ENCODE assay signal across 17 cellular contexts in genomic region chr5:139551490-139551889, GRCh38.
"Had no signal": no experiment of that assay in that cellular context is flagged by ENCODE, and none has a peak within 500 bp of the region (broad histone marks: within the 10 kb centered on the region; RNA-seq: fewer than 3 reads in every experiment).

No MANE protein-coding gene starts in this region.

- H3K9me3 Mint-ChIP-seq: activated naive CD4-positive, alpha-beta T cell treated with anti-CD3 and anti-CD28 coated beads, Interleukin-2, amount 50 U/mL, for 24 hours had no signal

- H3K4me3 Mint-ChIP-seq: activated naive CD4-positive, alpha-beta T cell treated with anti-CD3 and anti-CD28 coated beads, Interleukin-2, amount 50 U/mL, for 24 hours had no signal

- H3K27me3 ChIP-seq: breast epithelium, gastrocnemius medialis had no signal

- H3K9me3 ChIP-seq: gastrocnemius medialis, left ventricle myocardium inferior, tibial artery had no signal

- ATAC-seq: gastrocnemius medialis; stimulated activated naive CD8-positive, alpha-beta T cell treated with anti-CD3 and anti-CD28 coated beads, Interleukin-15, Interleukin-2, amounts not matched to agents 100 U/mL and 50 U/mL, for 24 hours had no signal

- H3K27ac ChIP-seq: breast epithelium, gastrocnemius medialis, left ventricle myocardium inferior, tibial artery had no signal

- H3K36me3 ChIP-seq: breast epithelium, gastrocnemius medialis, left ventricle myocardium inferior, tibial artery had no signal

- H3K4me3 ChIP-seq: breast epithelium, gastrocnemius medialis, left ventricle myocardium inferior, tibial artery had no signal

- H3K27me3 Mint-ChIP-seq: activated naive CD4-positive, alpha-beta T cell treated with anti-CD3 and anti-CD28 coated beads, Interleukin-2, amount 50 U/mL, for 24 hours had no signal

- H3K36me3 Mint-ChIP-seq: activated naive CD4-positive, alpha-beta T cell treated with anti-CD3 and anti-CD28 coated beads, Interleukin-2, amount 50 U/mL, for 24 hours had no signal

- H3K4me1 ChIP-seq: breast epithelium, left ventricle myocardium inferior, tibial artery had no signal

- DNase-seq: activated CD4-positive, alpha-beta T cell treated with anti-CD3 and anti-CD28 coated beads for 1 hour; activated CD8-positive, alpha-beta memory T cell treated with anti-CD3 and anti-CD28 coated beads for 24 hours; activated gamma-delta T cell; cerebellar nuclear complex; effector CD4-positive, alpha-beta T cell; gastrocnemius medialis; head of caudate nucleus; left ventricle myocardium inferior; mammary epithelial cell; occipital lobe; posterior cingulate gyrus; stimulated activated CD8-positive, alpha-beta memory T cell treated with anti-CD3 and anti-CD28 coated beads, Interleukin-4, amount 100 ng/mL, for 48 hours; stimulated activated naive CD8-positive, alpha-beta T cell treated with anti-CD3 and anti-CD28 coated beads, Interleukin-15, Interleukin-2, amounts not matched to agents 100 U/mL and 50 U/mL, for 24 hours; substantia nigra; tibial artery had no signal

- H3K27ac Mint-ChIP-seq: activated naive CD4-positive, alpha-beta T cell treated with anti-CD3 and anti-CD28 coated beads, Interleukin-2, amount 50 U/mL, for 24 hours had no signal
